In the genomic region with DNA sequence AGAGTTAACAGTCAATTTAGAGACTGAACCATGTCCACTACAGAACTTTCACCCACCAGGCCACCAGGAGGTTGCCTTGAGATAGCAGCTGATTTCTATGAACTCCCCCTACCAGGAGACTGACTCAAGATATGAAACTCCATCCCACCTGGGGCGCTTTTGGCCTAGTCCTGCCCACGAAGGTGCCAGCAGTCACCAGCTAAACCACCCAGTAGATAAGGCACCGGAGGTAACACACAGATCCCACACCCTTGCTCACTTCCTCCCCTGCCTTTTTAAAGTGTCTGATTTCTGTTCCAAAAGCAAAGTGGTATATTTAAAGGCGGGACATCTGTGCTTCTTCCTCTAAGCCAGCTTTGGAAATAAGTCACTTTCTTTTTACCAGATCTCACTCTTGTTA, we compare ENCODE assay signal across 24 cellular contexts.
"Had no signal": no experiment of that assay in that cellular context is flagged by ENCODE, and none has a peak within 500 bp of the region (broad histone marks: within the 10 kb centered on the region; RNA-seq: fewer than 3 reads in every experiment).

No MANE protein-coding gene starts in this region.

- DNase-seq: activated CD4-positive, alpha-beta memory T cell treated with anti-CD3 and anti-CD28 coated beads, Interleukin-2, amount 10 ng/mL, durations not matched to agents 7 days and 5 days; activated CD4-positive, alpha-beta T cell treated with anti-CD3 and anti-CD28 coated beads, Interleukin-2, amount 10 ng/mL, durations not matched to agents 7 days and 5 days; activated CD4-positive, CD25-positive, alpha-beta regulatory T cell treated with anti-CD3 and anti-CD28 coated beads, Interleukin-2, amount 50 U/mL, for 72 hours; activated CD8-positive, alpha-beta memory T cell treated with anti-CD3 and anti-CD28 coated beads, Interleukin-2, amount 50 U/mL, for 48 hours; activated gamma-delta T cell; activated naive CD4-positive, alpha-beta T cell treated with anti-CD3 and anti-CD28 coated beads, Interleukin-2, amount 10 ng/mL, durations not matched to agents 7 days and 5 days; activated naive CD8-positive, alpha-beta T cell treated with anti-CD3 and anti-CD28 coated beads, Interleukin-2, amount 10 ng/mL, durations not matched to agents 7 days and 5 days; activated T-cell treated with anti-CD3 and anti-CD28 coated beads, Interleukin-2, amount 50 U/mL, for 24 hours; brain microvascular endothelial cell; dermis blood vessel endothelial cell; effector CD8-positive, alpha-beta T cell; erythroblast; immature natural killer cell; kidney; lower lobe of right lung; mesenchymal stem cell; natural killer cell; right lobe of liver; stimulated activated CD4-positive, alpha-beta T cell treated with anti-CD3 and anti-CD28 coated beads, Interleukin-2, amount 100 ng/mL, for 48 hours; stimulated activated naive CD4-positive, alpha-beta T cell treated with Interleukin-2 at 50 U/mL for 16 hours; trophoblast cell had no signal

- H3K9me3 ChIP-seq: ascending aorta, gastroesophageal sphincter, lower lobe of right lung, right lobe of liver, thoracic aorta had no signal

- H3K36me3 ChIP-seq: ascending aorta, brain microvascular endothelial cell, gastroesophageal sphincter, lower lobe of right lung, right lobe of liver, thoracic aorta had no signal

- H3K4me3 ChIP-seq: ascending aorta, gastroesophageal sphincter, lower lobe of right lung, right lobe of liver, thoracic aorta had no signal

- H3K27ac ChIP-seq: ascending aorta, brain microvascular endothelial cell, gastroesophageal sphincter, lower lobe of right lung, right lobe of liver, thoracic aorta had no signal

- ATAC-seq: gastroesophageal sphincter, lower lobe of right lung, natural killer cell, right lobe of liver had no signal

- H3K4me1 ChIP-seq: ascending aorta, gastroesophageal sphincter, lower lobe of right lung, right lobe of liver had no signal

- H3K27me3 ChIP-seq: ascending aorta, brain microvascular endothelial cell, gastroesophageal sphincter, right lobe of liver had no signal
